In genomic region chr11:76256448-76256847, GRCh38 we compare ENCODE assay signal across 19 cellular contexts. TPM values are rescaled to one million over a fixed set of nuclear protein-coding genes. Genes with fewer than 3 reads are reported as not detected.
DNase-seq lines count a peak whose midpoint lies in the region; TF ChIP-seq lines count a peak whose summit lies in the region.
"Had no signal": no experiment of that assay in that cellular context is flagged by ENCODE, and none has a peak within 500 bp of the region (broad histone marks: within the 10 kb centered on the region; RNA-seq: fewer than 3 reads in every experiment).

No MANE protein-coding gene starts in this region.

- H3K4me2 ChIP-seq in neural progenitor cell, result no peak overlapping the region

- H2AFZ ChIP-seq in neural progenitor cell (replicated peaks), result no peak overlapping the region

- peaks cover 5% of the 10 kb centered on the region for H3K27me3 ChIP-seq in neural progenitor cell
- H3K27me3 ChIP-seq: BE2C had no signal

- no peak overlapping the region for H3K27ac ChIP-seq in neural progenitor cell
- H3K27ac ChIP-seq: 22Rv1 had no signal

- H3K36me3 ChIP-seq in neural progenitor cell, result no peaks in the 10 kb centered on the region
- H3K36me3 ChIP-seq: BE2C had no signal

- no peak overlapping the region for H3K27ac Mint-ChIP-seq in endothelial cell (ENCODE audit: unreplicated experiment)
- no peak overlapping the region for H3K27ac Mint-ChIP-seq in neural progenitor cell
- H3K27ac Mint-ChIP-seq: CD8-positive, alpha-beta T cell had no signal

- peaks cover 14% of the 10 kb centered on the region for H3K27me3 Mint-ChIP-seq in endothelial cell (ENCODE audit: unreplicated experiment)
- H3K27me3 Mint-ChIP-seq in neural progenitor cell (ENCODE audit: insufficient read depth, low read depth), result peaks cover 13% of the 10 kb centered on the region

- H3K4me1 ChIP-seq in neural progenitor cell, result peaks cover 4% of the 10 kb centered on the region
- H3K4me1 ChIP-seq: BE2C had no signal

- H3K9me3 Mint-ChIP-seq in endothelial cell (ENCODE audit: unreplicated experiment) (peaks cover 7% of the 10 kb centered on the region), neural progenitor cell (no peaks in the 10 kb centered on the region)
- H3K9me3 Mint-ChIP-seq: CD8-positive, alpha-beta T cell had no signal

- no peaks in the 10 kb centered on the region for H3F3A ChIP-seq in neural progenitor cell (ENCODE audit: low read depth)

- TF ChIP-seq CTCF in endothelial cell (IDR thresholded peaks at IDR 0.05; ENCODE audit: unreplicated experiment) (no peak), neural progenitor cell (IDR thresholded peaks at IDR 0.05) (peak; percentile 27)

- no peak overlapping the region for H3K4me3 Mint-ChIP-seq in endothelial cell (ENCODE audit: unreplicated experiment)
- H3K4me3 Mint-ChIP-seq in neural progenitor cell, result no peak overlapping the region
- H3K4me3 Mint-ChIP-seq: CD8-positive, alpha-beta T cell had no signal

- H3K36me3 Mint-ChIP-seq in endothelial cell (ENCODE audit: low read depth, unreplicated experiment) (no peaks in the 10 kb centered on the region), neural progenitor cell (no peaks in the 10 kb centered on the region)
- H3K36me3 Mint-ChIP-seq: CD8-positive, alpha-beta T cell had no signal

- no peak overlapping the region for H3K9ac ChIP-seq in neural progenitor cell

- no peaks in the 10 kb centered on the region for H3K79me2 ChIP-seq in neural progenitor cell (ENCODE audit: low read depth)

- no peaks in the 10 kb centered on the region for H4K20me1 ChIP-seq in neural progenitor cell (ENCODE audit: low read depth)

- H3K4me3 ChIP-seq in neural progenitor cell, result no peak overlapping the region

- DNase-seq in DMS 273 (lab: John Stamatoyannopoulos, UW; ENCODE audit: unreplicated experiment) (peak; percentile 28), DMS 273 treated with DMSO at 0.1 percent for 48 hours (lab: John Stamatoyannopoulos, UW) (no peak), NCI-H1694 treated with DMSO at 0.1 percent for 48 hours (lab: John Stamatoyannopoulos, UW) (peak; percentile 7), endothelial cell (ENCODE audit: low spot score) (peak; percentile 20), neural progenitor cell (ENCODE audit: low spot score) (peak; percentile 60), UCSD-AML1 (lab: John Stamatoyannopoulos, UW; ENCODE audit: unreplicated experiment) (no peak), HPDE6-E6E7 (ENCODE audit: extremely low spot score) (no peak), NCI-H2227 (lab: John Stamatoyannopoulos, UW; ENCODE audit: unreplicated experiment) (no peak)
- DNase-seq: BE2C; CD8-positive, alpha-beta T cell; DMS79 treated with DMSO at 0.1 percent for 48 hours; GF-D8; Kasumi-1; MM.1S; NCI-H1105 treated with DMSO at 0.1 percent for 48 hours; NCI-H187 treated with DMSO at 0.1 percent for 48 hours; PC-3 had no signal

- H3K4me1 Mint-ChIP-seq in endothelial cell (ENCODE audit: unreplicated experiment) (peaks cover 11% of the 10 kb centered on the region), neural progenitor cell (peaks cover 15% of the 10 kb centered on the region)

- no peaks in the 10 kb centered on the region for H3K9me3 ChIP-seq in neural progenitor cell (ENCODE audit: low read depth)
- H3K9me3 ChIP-seq: BE2C had no signal

RNA-seq across cellular contexts. Expression of gene WNT11, which starts 50.1 kb away (rescaled TPM):
- total RNA-seq in endothelial cell (ENCODE audit: unreplicated experiment) (3.6 TPM), neural progenitor cell (ENCODE audit: low replicate concordance) (0.26 and 0.59 TPM in 2 replicates)
- total RNA-seq: H4 had no signal

Comparison
In these comparisons a context has a peak if more than half of its experiments do, and no peak if none do; other contexts are left out.
1. DNase-seq: peak in DMS 273 (single experiment), NCI-H1694 treated with DMSO at 0.1 percent for 48 hours (single experiment), endothelial cell (single experiment) and neural progenitor cell (single experiment); none in DMS 273 treated with DMSO at 0.1 percent for 48 hours (single experiment), UCSD-AML1 (single experiment), HPDE6-E6E7 (single experiment) and NCI-H2227 (single experiment).